Comparison of ENCODE assay signal across 23 cellular contexts in genomic region chr2:181552808-181553207, GRCh38.
DNase-seq lines count a peak whose midpoint lies in the region; ATAC-seq and TF ChIP-seq lines count a peak whose summit lies in the region.
"Had no signal": no experiment of that assay in that cellular context is flagged by ENCODE, and none has a peak within 500 bp of the region (broad histone marks: within the 10 kb centered on the region; RNA-seq: fewer than 3 reads in every experiment).

No MANE protein-coding gene starts in this region.

- H3K36me3 ChIP-seq in mammary epithelial cell (ENCODE audit: insufficient read depth, low read length) (no peaks in the 10 kb centered on the region), neural progenitor cell (no peaks in the 10 kb centered on the region)
- H3K36me3 ChIP-seq: right atrium auricular region, vagina had no signal

- no peaks in the 10 kb centered on the region for H3K9me3 ChIP-seq in mammary epithelial cell (replicated peaks; ENCODE audit: insufficient read depth, low read length)
- H3K9me3 ChIP-seq in neural progenitor cell (ENCODE audit: low read depth): no peaks in the 10 kb centered on the region
- H3K9me3 ChIP-seq: BLaER1 treated with 17β-estradiol and CSF1 and Interleukin-3, amounts not matched to agents 10 nM and 100 nM; right atrium auricular region; vagina had no signal

- H3K79me2 ChIP-seq in mammary epithelial cell (ENCODE audit: insufficient read depth, low read length) (no peaks in the 10 kb centered on the region), neural progenitor cell (ENCODE audit: low read depth) (no peaks in the 10 kb centered on the region)

- ATAC-seq in Right ventricle myocardium inferior (no peak), HG03342 (IDR thresholded peaks at IDR 0.05; ENCODE audit: unreplicated experiment) (no peak)

- 0% methylated on average over 1 of the region's 1 CpG for WGBS in mammary epithelial cell (ENCODE audit: low coverage, missing lambda C conversion rate)

- peaks cover 23% of the 10 kb centered on the region for H3K4me1 ChIP-seq in mammary epithelial cell (ENCODE audit: insufficient read depth, low read length)
- no peaks in the 10 kb centered on the region for H3K4me1 ChIP-seq in neural progenitor cell
- H3K4me1 ChIP-seq: right atrium auricular region, vagina had no signal

- H3K27ac ChIP-seq in mammary epithelial cell (ENCODE audit: insufficient read depth, low read depth, low read length) (peak overlapping the region; percentile 59), neural progenitor cell (no peak overlapping the region)
- H3K27ac ChIP-seq: BLaER1 treated with 17β-estradiol and CSF1 and Interleukin-3, amounts not matched to agents 10 nM and 100 nM; right atrium auricular region; vagina had no signal

- no peaks in the 10 kb centered on the region for H3K9me3 Mint-ChIP-seq in neural progenitor cell
- H3K9me3 Mint-ChIP-seq: memory B cell had no signal

- H3K9ac ChIP-seq in mammary epithelial cell (ENCODE audit: insufficient read depth, low read length): no peak overlapping the region
- no peak overlapping the region for H3K9ac ChIP-seq in neural progenitor cell
- H3K9ac ChIP-seq: BLaER1 treated with 17β-estradiol and CSF1 and Interleukin-3, amounts not matched to agents 10 nM and 100 nM had no signal

- H3K27me3 Mint-ChIP-seq in neural progenitor cell (ENCODE audit: insufficient read depth, low read depth): peaks cover 2% of the 10 kb centered on the region
- H3K27me3 Mint-ChIP-seq: memory B cell, naive B cell had no signal

- intact Hi-C loops in mammary epithelial cell (cut with micrococcal nuclease) (no loop called here), Right ventricle myocardium inferior (cut with DNase I) (no loop called here)

- H3K4me3 ChIP-seq in mammary epithelial cell (replicated peaks in 1 of 3; ENCODE audit: insufficient read depth in 1 of 3, low read depth in 2 of 3, low read length in 3 of 3): no peak overlapping the region
- no peak overlapping the region for H3K4me3 ChIP-seq in neural progenitor cell
- H3K4me3 ChIP-seq: BLaER1 treated with 17β-estradiol and CSF1 and Interleukin-3, amounts not matched to agents 10 nM and 100 nM; right atrium auricular region; vagina had no signal

- H4K20me1 ChIP-seq in mammary epithelial cell (ENCODE audit: insufficient read depth, low read length) (no peaks in the 10 kb centered on the region), neural progenitor cell (ENCODE audit: low read depth) (no peaks in the 10 kb centered on the region)
- H4K20me1 ChIP-seq: BLaER1 treated with 17β-estradiol and CSF1 and Interleukin-3, amounts not matched to agents 10 nM and 100 nM had no signal

- no peak overlapping the region for H3K4me3 Mint-ChIP-seq in neural progenitor cell
- H3K4me3 Mint-ChIP-seq: memory B cell, naive B cell had no signal

- H3K36me3 Mint-ChIP-seq in neural progenitor cell: no peaks in the 10 kb centered on the region
- H3K36me3 Mint-ChIP-seq: naive B cell had no signal

- H3K4me2 ChIP-seq in mammary epithelial cell (ENCODE audit: insufficient read depth, low read depth, low read length): peak overlapping the region; percentile 26
- no peak overlapping the region for H3K4me2 ChIP-seq in neural progenitor cell
- H3K4me2 ChIP-seq: BLaER1 treated with 17β-estradiol and CSF1 and Interleukin-3, amounts not matched to agents 10 nM and 100 nM had no signal

- no peaks in the 10 kb centered on the region for H3F3A ChIP-seq in neural progenitor cell (ENCODE audit: low read depth)

- no peak for TF ChIP-seq CTCF in mammary epithelial cell (conservative IDR thresholded peaks at IDR 0.05 in 1 of 2, IDR thresholded peaks at IDR 0.05 in 1 of 2; ENCODE audit: extremely low read depth in 1 of 2, insufficient read depth in 1 of 2, low read depth in 1 of 2, low read length in 2 of 2)
- TF ChIP-seq CTCF in neural progenitor cell (IDR thresholded peaks at IDR 0.05): no peak

- H3K4me1 Mint-ChIP-seq in neural progenitor cell: peaks cover 10% of the 10 kb centered on the region
- H3K4me1 Mint-ChIP-seq: memory B cell had no signal

- in situ Hi-C loops in mammary epithelial cell (cut with MboI; ENCODE audit: low sequenced_read_pairs in 2 of 2): no loop called here

- peak overlapping the region; percentile 19 for H2AFZ ChIP-seq in mammary epithelial cell (ENCODE audit: low read depth, low read length)
- H2AFZ ChIP-seq in neural progenitor cell (replicated peaks): no peak overlapping the region

- CTCF ChIA-PET in mammary epithelial cell (lab: Charles Lee; ENCODE audit: low non-redundant PET): interaction anchor here (0.7 kb wide), 1 partner anchor 96 kb away, joined by 3 read pairs; the partner anchor contains the start of gene ITGA4

- dilution Hi-C loops in mammary epithelial cell (cut with HindIII; ENCODE audit: low sequenced_read_pairs): loop anchor here (25.0 kb wide), 1 partner anchor 134 kb away; the partner anchor contains the start of gene NEUROD1

- no peak overlapping the region for H3K27ac Mint-ChIP-seq in neural progenitor cell
- H3K27ac Mint-ChIP-seq: memory B cell, naive B cell had no signal

- H3K27me3 ChIP-seq in mammary epithelial cell (ENCODE audit: insufficient read depth, low read length): no peaks in the 10 kb centered on the region
- no peaks in the 10 kb centered on the region for H3K27me3 ChIP-seq in neural progenitor cell
- H3K27me3 ChIP-seq: BLaER1 treated with 17β-estradiol and CSF1 and Interleukin-3, amounts not matched to agents 10 nM and 100 nM; right atrium auricular region; vagina had no signal

- BruUV-seq in mammary epithelial cell (replicated peaks; lab: Mats Ljungman, UMichigan): no TSS peak

- DNase-seq in AG08395 (ENCODE audit: low spot score) (peak; percentile 15), LoVo (ENCODE audit: low spot score) (peak; percentile 46), mammary epithelial cell (peak; percentile 83), iris pigment epithelial cell (ENCODE audit: low read depth) (peak; percentile 42), neural progenitor cell (ENCODE audit: low spot score) (no peak), Right ventricle myocardium inferior (ENCODE audit: missing footprints) (no peak), NCI-H526 treated with DMSO at 0.1 percent for 48 hours (lab: John Stamatoyannopoulos, UW) (no peak)
- DNase-seq: activated CD8-positive, alpha-beta memory T cell treated with anti-CD3 and anti-CD28 coated beads for 24 hours; activated naive CD4-positive, alpha-beta T cell treated with anti-CD3 and anti-CD28 coated beads, Interleukin-2, amount 50 U/mL, for 16 hours; activated T-cell treated with anti-CD3 and anti-CD28 coated beads, Interleukin-2, amount 50 U/mL, for 48 hours; effector memory CD4-positive, alpha-beta T cell; hypothalamus; Karpas-422; naive B cell; NCI-H1092 treated with DMSO at 0.1 percent for 48 hours; NCI-H2081; NCI-H446 treated with DMSO at 0.1 percent for 48 hours; RPMI8226 had no signal

Comparison
In these comparisons a context has a peak if more than half of its experiments do, and no peak if none do; other contexts are left out.
1. DNase-seq: peak in AG08395 (single experiment), LoVo (single experiment), mammary epithelial cell (single experiment) and iris pigment epithelial cell (single experiment); none in neural progenitor cell (single experiment), Right ventricle myocardium inferior (single experiment) and NCI-H526 treated with DMSO at 0.1 percent for 48 hours (single experiment).